In genomic region chr17:37506678-37507077, GRCh38 we compare ENCODE assay signal across 8 cellular contexts. TPM values are rescaled to one million over a fixed set of nuclear protein-coding genes. Genes with fewer than 3 reads are reported as not detected.
A peak's percentile ranks its signal among the peaks of the same experiment; 100 is the strongest.
DNase-seq lines count a peak whose midpoint lies in the region; ATAC-seq, FAIRE-seq and TF ChIP-seq lines count a peak whose summit lies in the region.

No MANE protein-coding gene starts in this region.

- FAIRE-seq in GM12891 (lab: Jason Lieb, UNC) (no peak), H1 (lab: Jason Lieb, UNC) (no peak)

- no peaks in the 10 kb centered on the region for H3K4me1 ChIP-seq in Panc1 (ENCODE audit: control insufficient read depth, insufficient read depth, low read length)
- peaks cover 0 to 3% (median 0%) of the 10 kb centered on the region in 4 experiments; a peak in 3 of 7 replicates for H3K4me1 ChIP-seq in H1 (replicated peaks in 1 of 4; ENCODE audit: control insufficient read depth in 3 of 4, insufficient read depth in 4 of 4, low read length in 3 of 4)
- peaks cover 2% of the 10 kb centered on the region for H3K4me1 ChIP-seq in prostate gland (replicated peaks)

- peaks cover 0 to 34% of the 10 kb centered on the region in 2 experiments; a peak in 3 of 4 replicates for H3K79me2 ChIP-seq in H1 (ENCODE audit: control insufficient read depth in 1 of 2, insufficient read depth in 2 of 2, low read length in 2 of 2)

- no peak overlapping the region for H3K23ac ChIP-seq in H1 (ENCODE audit: insufficient read length)

- H3K27me3 Mint-ChIP-seq in neural crest cell (ENCODE audit: low read depth), result no peaks in the 10 kb centered on the region

- TF ChIP-seq POLR2A in GM12891 (IDR thresholded peaks at IDR 0.05; ENCODE audit: low read depth, low read length) (no peak), H1 (IDR thresholded peaks at IDR 0.05; ENCODE audit: control extremely low read depth in 1 of 2, low read depth in 2 of 2, low read length in 2 of 2) (no peak), prostate gland (IDR thresholded peaks at IDR 0.05) (no peak)

- intact Hi-C loops in Panc1 (cut with micrococcal nuclease; ENCODE audit: unreplicated experiment), result loop anchor here (10.0 kb wide), 1 partner anchor 58 kb away; no protein-coding TSS in a partner anchor
- intact Hi-C loops in prostate gland (cut with DNase I), result no loop called here

- TF ChIP-seq CTCF in Panc1 (IDR thresholded peaks at IDR 0.05) (peak; percentile 55), H1 (IDR thresholded peaks at IDR 0.05; ENCODE audit: control extremely low read depth in 1 of 3, insufficient read depth in 1 of 3, low read depth in 1 of 3, low read length in 3 of 3) (peak; percentile 86 to 98 (median 86)), neural crest cell (conservative IDR thresholded peaks at IDR 0.05) (peak; percentile 54), prostate gland (IDR thresholded peaks at IDR 0.05) (peak in 2 of 4 experiments; percentile 13 to 46)

- H3K27ac Mint-ChIP-seq in neural crest cell (ENCODE audit: unreplicated experiment), result no peak overlapping the region

- no peak overlapping the region for H3K4me3 Mint-ChIP-seq in neural crest cell

- CTCF ChIA-PET in Panc1 (lab: Charles Lee) (no interaction called here), H1 (lab: Charles Lee; ENCODE audit: partially characterized antibody) (interaction anchor here (0.6 to 4.2 kb wide), 17 partner anchors 8 to 240 kb away, joined by 3 to 27 read pairs (median 4); no protein-coding TSS in a partner anchor)

- no peak overlapping the region for H3K14ac ChIP-seq in H1 (ENCODE audit: insufficient read length)

- H3K79me1 ChIP-seq in H1 (ENCODE audit: low read depth, low read length), result peaks cover 12% of the 10 kb centered on the region

- DNase-seq in AG08395 (ENCODE audit: low spot score) (peak; percentile 38), GM12891 (ENCODE audit: insufficient read length, low spot score) (peak; percentile 33), Panc1 (ENCODE audit: low read depth, low spot score) (no peak), H1 (ENCODE audit: low read depth in 1 of 2, low spot score in 2 of 2) (peak; percentile 47 to 82), neural crest cell (ENCODE audit: low read depth, low spot score) (peak; percentile 23), prostate gland (ENCODE audit: low spot score) (no peak), HPDE6-E6E7 (ENCODE audit: extremely low spot score) (no peak)

- no peak overlapping the region for H3K4me2 ChIP-seq in H1 (ENCODE audit: insufficient read depth in 1 of 2, low read depth in 2 of 2, low read length in 2 of 2)

- H2AFZ ChIP-seq in H1 (ENCODE audit: low read length), result no peak overlapping the region

- POLR2A ChIA-PET in Panc1 (lab: Charles Lee) (no interaction called here), H1 (lab: Charles Lee; ENCODE audit: partially characterized antibody) (interaction anchor here (1.0 to 2.8 kb wide), 2 partner anchors 12 to 15 kb away, joined by 3 to 8 read pairs; no protein-coding TSS in a partner anchor)

- H3K9ac ChIP-seq in H1 (replicated peaks in 1 of 4; ENCODE audit: extremely low read depth in 1 of 4, low read depth in 3 of 4, low read length in 3 of 4), result no peak overlapping the region

- H3K9me3 ChIP-seq in Panc1 (ENCODE audit: control insufficient read depth, insufficient read depth, low read depth, low read length) (no peaks in the 10 kb centered on the region), H1 (ENCODE audit: insufficient read depth in 2 of 2, low read depth in 1 of 2, low read length in 1 of 2) (no peaks in the 10 kb centered on the region), prostate gland (no peaks in the 10 kb centered on the region)

- no peak overlapping the region for H2BK12ac ChIP-seq in H1 (ENCODE audit: low read depth, low read length)

- H3K18ac ChIP-seq in H1 (ENCODE audit: extremely low read depth, low read length), result 0 out of 2 replicates have a peak overlapping the region, but pooled peaks have one; percentile 53

- in situ Hi-C loops in Panc1 (cut with HindIII; ENCODE audit: low pct_unique_long_range_greater_than_20kb, low sequenced_read_pairs), result no loop called here

- H3K27ac ChIP-seq in Panc1 (ENCODE audit: low read length) (no peak overlapping the region), H1 (ENCODE audit: low read depth, low read length) (no peak overlapping the region), prostate gland (no peak overlapping the region)

- no peaks in the 10 kb centered on the region for H3K9me3 Mint-ChIP-seq in neural crest cell

- H3K23me2 ChIP-seq in H1 (ENCODE audit: low read depth, low read length), result no peaks in the 10 kb centered on the region

- no peak overlapping the region for H2AK5ac ChIP-seq in H1 (ENCODE audit: low read depth, low read length)

- ATAC-seq in Panc1, result peak; percentile 90
- ATAC-seq in GM19328 (IDR thresholded peaks at IDR 0.05; ENCODE audit: unreplicated experiment), result no peak

- H4K8ac ChIP-seq in H1 (ENCODE audit: extremely low read depth, insufficient read depth, low read length), result no peak overlapping the region

- H4K20me1 ChIP-seq in H1 (replicated peaks in 1 of 2; ENCODE audit: control insufficient read depth in 1 of 2, insufficient read depth in 2 of 2, low read length in 2 of 2), result peaks cover 4 to 8% of the 10 kb centered on the region in 2 experiments

- no peaks in the 10 kb centered on the region for H3K36me3 Mint-ChIP-seq in neural crest cell (ENCODE audit: low read depth)

- no peak overlapping the region for H2BK5ac ChIP-seq in H1 (ENCODE audit: low read depth, low read length)

- no peak overlapping the region for H2BK20ac ChIP-seq in H1 (ENCODE audit: low read length)

- no TSS peak for BruUV-seq in Panc1 (replicated peaks; lab: Mats Ljungman, UMichigan)

- H3K4me3 ChIP-seq in Panc1 (ENCODE audit: low read depth in 2 of 2, low read length in 2 of 2), result no peak overlapping the region
- no peak overlapping the region for H3K4me3 ChIP-seq in H1 (ENCODE audit: extremely low read depth in 1 of 4, insufficient read depth in 2 of 4, low read depth in 3 of 4, low read length in 4 of 4)
- no peak overlapping the region for H3K4me3 ChIP-seq in prostate gland

- TF ChIP-seq RAD21 in H1 (IDR thresholded peaks at IDR 0.05 in 1 of 2, conservative IDR thresholded peaks at IDR 0.05 in 1 of 2; ENCODE audit: low read depth in 2 of 2, low read length in 2 of 2), result peak; percentile 37 to 55; a peak in 3 of 4 replicates

- no peak overlapping the region for H2BK120ac ChIP-seq in H1 (replicated peaks; ENCODE audit: low read depth, low read length)

- H3K27me3 ChIP-seq in Panc1 (ENCODE audit: control insufficient read depth, insufficient read depth, low read length) (no peaks in the 10 kb centered on the region), H1 (replicated peaks in 1 of 4; ENCODE audit: control insufficient read depth in 3 of 4, extremely low read depth in 1 of 4, insufficient read depth in 3 of 4, low read length in 3 of 4) (no peaks in the 10 kb centered on the region), prostate gland (replicated peaks; ENCODE audit: insufficient read depth) (no peaks in the 10 kb centered on the region)

- H2BK15ac ChIP-seq in H1 (ENCODE audit: low read length), result no peak overlapping the region

- H3K56ac ChIP-seq in H1 (replicated peaks; ENCODE audit: insufficient read length, low read depth, low read length), result no peak overlapping the region

- no peak overlapping the region for H3K4ac ChIP-seq in H1 (replicated peaks; ENCODE audit: insufficient read length, low read depth, low read length)

- H3K36me3 ChIP-seq in Panc1 (ENCODE audit: control insufficient read depth, insufficient read depth, low read length) (no peaks in the 10 kb centered on the region), H1 (ENCODE audit: control insufficient read depth in 2 of 4, insufficient read depth in 4 of 4, low read length in 3 of 4) (no peaks in the 10 kb centered on the region), prostate gland (no peaks in the 10 kb centered on the region)

- TF ChIP-seq EP300 in H1 (IDR thresholded peaks at IDR 0.05; ENCODE audit: borderline replicate concordance in 1 of 2, low read depth in 2 of 2, low read length in 2 of 2), result no peak

- H3K4me1 Mint-ChIP-seq in neural crest cell, result peaks cover 18% of the 10 kb centered on the region

- H4K91ac ChIP-seq in H1 (replicated peaks; ENCODE audit: insufficient read length, low read length), result no peak overlapping the region

- 76% methylated on average over 10 of the region's 10 CpGs; no CpG with 5 or more reads in 1 of the 2 experiments for WGBS in H1 (ENCODE audit: extremely low coverage in 1 of 2, insufficient coverage in 1 of 2, insufficient read length in 1 of 2, insufficient replicate concordance in 2 of 2, low coverage in 1 of 2, low lambda C conversion rate in 2 of 2, missing lambda C conversion rate in 1 of 2), 2 experiments
- 48% methylated on average over 10 of the region's 10 CpGs for WGBS in prostate gland

- no peak overlapping the region for H4K5ac ChIP-seq in H1 (ENCODE audit: insufficient read length, low read depth, low read length)

TF ChIP-seq in GM12891, 5 proteins besides CTCF, POLR2A, EP300 and RAD21:
- TF ChIP-seq SPI1 (IDR thresholded peaks at IDR 0.05; ENCODE audit: low read depth, low read length), result no peak
- TF ChIP-seq POU2F2 (IDR thresholded peaks at IDR 0.05; ENCODE audit: low read depth, low read length), result no peak
- TF ChIP-seq POLR2AphosphoS5 (IDR thresholded peaks at IDR 0.05; ENCODE audit: low read depth, low read length), result no peak
- TF ChIP-seq TAF1 (IDR thresholded peaks at IDR 0.05; ENCODE audit: low read depth, low read length), result no peak
- TF ChIP-seq PAX5 (IDR thresholded peaks at IDR 0.05; ENCODE audit: insufficient read depth, low read length, severe bottlenecking), result no peak

TF ChIP-seq in H1, 55 proteins besides CTCF, POLR2A, EP300 and RAD21 (continues in another document):
- TF ChIP-seq KDM1A (IDR thresholded peaks at IDR 0.05; ENCODE audit: borderline replicate concordance, low read length) (no peak), SIX5 (IDR thresholded peaks at IDR 0.05; ENCODE audit: low read depth, low read length) (no peak), SUZ12 (IDR thresholded peaks at IDR 0.05; ENCODE audit: low read length) (no peak), YY1 (IDR thresholded peaks at IDR 0.05; ENCODE audit: low read depth, low read length) (0 out of 2 replicates have a peak, but pooled peaks have one; percentile 6)

RNA-seq across cellular contexts. Expression of gene DUSP14, which starts 17.0 kb away (rescaled TPM):
- polyA plus RNA-seq in GM12891 (2012; ENCODE audit: low read depth, missing spikeins), result 9.2 TPM
- total RNA-seq in Panc1 (2021; ENCODE audit: unreplicated experiment) (23.1 TPM), neural crest cell (21.0 and 21.5 TPM in 2 replicates), prostate gland (10 to 100 TPM; 28.7 to 31.0 TPM)
- polyA plus RNA-seq in Panc1 (2012; ENCODE audit: insufficient read length), result 21.7 TPM
- total RNA-seq in H1 (2021; fragmentation: NEBNext Ultra II Directional; extraction: Animal tissue kit (Norgen Biotek cat#: 25700)), result 20.7 and 22.1 TPM in 2 replicates
- 35.2 and 37.9 TPM in 2 replicates for polyA plus RNA-seq in H1 (2011; rRNA removed)
- polyA plus RNA-seq in H1 (2011; cell fraction: cytosol; rRNA removed), result 36.4 TPM
- 28.1 TPM for polyA plus RNA-seq in H1 (2011; cell fraction: nucleus; rRNA removed)
- 20.7 to 25.5 TPM (median 22.4 TPM) in 4 replicates for polyA plus RNA-seq in H1 (2012, experiment 1 of 2)
- polyA plus RNA-seq in H1 (2012, experiment 2 of 2), result 30.6 TPM
- polyA plus RNA-seq in H1 (2013, experiment 1 of 2), result 17.9 TPM
- 17.6 TPM for polyA plus RNA-seq in H1 (2013, experiment 2 of 2)
- 33.6 and 34.0 TPM in 2 replicates for polyA minus RNA-seq in H1 (2011; rRNA and poly(A)+ RNA removed)
- polyA minus RNA-seq in H1 (2011; cell fraction: cytosol; rRNA and poly(A)+ RNA removed), result 17.0 TPM
- polyA minus RNA-seq in H1 (2011; cell fraction: nucleus; rRNA and poly(A)+ RNA removed), result 9.7 TPM

Comparison
In these comparisons a context has a peak if more than half of its experiments do, and no peak if none do; other contexts are left out.
1. DNase-seq: peak in AG08395 (single experiment), GM12891 (single experiment), H1 (2 of 2) and neural crest cell (single experiment); none in Panc1 (single experiment), prostate gland (single experiment) and HPDE6-E6E7 (single experiment).